Comparison of ENCODE assay signal across 9 cellular contexts in genomic region chrX:150543230-150544155, GRCh38. TPM values are rescaled to one million over a fixed set of nuclear protein-coding genes. Genes with fewer than 3 reads are reported as not detected.
DNase-seq lines count a peak whose midpoint lies in the region; ATAC-seq and TF ChIP-seq lines count a peak whose summit lies in the region.
"Had no signal": no experiment of that assay in that cellular context is flagged by ENCODE, and none has a peak within 500 bp of the region (broad histone marks: within the 10 kb centered on the region; RNA-seq: fewer than 3 reads in every experiment).

No MANE protein-coding gene starts in this region.

- no peaks in the 10 kb centered on the region for H3K9me3 Mint-ChIP-seq in activated T-cell treated with anti-CD3 and anti-CD28 coated beads, Interleukin-2, amount 50 U/mL, for 72 hours
- H3K9me3 Mint-ChIP-seq in stimulated activated naive CD8-positive, alpha-beta T cell treated with anti-CD3 and anti-CD28 coated beads, Interleukin-15, amount 100 ng/mL, for 72 hours = no peaks in the 10 kb centered on the region
- H3K9me3 Mint-ChIP-seq in CD14-positive monocyte = peaks cover 0 to 7% (median 0%) of the 10 kb centered on the region in 7 donors

- H3K4me3 Mint-ChIP-seq in activated T-cell treated with anti-CD3 and anti-CD28 coated beads, Interleukin-2, amount 50 U/mL, for 72 hours = no peak overlapping the region
- no peak overlapping the region for H3K4me3 Mint-ChIP-seq in stimulated activated naive CD8-positive, alpha-beta T cell treated with anti-CD3 and anti-CD28 coated beads, Interleukin-15, amount 100 ng/mL, for 72 hours
- H3K4me3 Mint-ChIP-seq in CD14-positive monocyte = no peak overlapping the region

- H3K4me1 Mint-ChIP-seq in activated T-cell treated with anti-CD3 and anti-CD28 coated beads, Interleukin-2, amount 50 U/mL, for 72 hours (ENCODE audit: low read depth) = peaks cover 30% of the 10 kb centered on the region
- H3K4me1 Mint-ChIP-seq in stimulated activated naive CD8-positive, alpha-beta T cell treated with anti-CD3 and anti-CD28 coated beads, Interleukin-15, amount 100 ng/mL, for 72 hours = peaks cover 27% of the 10 kb centered on the region
- H3K4me1 Mint-ChIP-seq in CD14-positive monocyte = peaks cover 18% of the 10 kb centered on the region

- DNase-seq in activated T-cell treated with anti-CD3 and anti-CD28 coated beads, Interleukin-2, amount 50 U/mL, for 72 hours = no peak
- no peak for DNase-seq in activated T-cell treated with anti-CD3 and anti-CD28 coated beads, Interleukin-2, amount 50 U/mL, for 48 hours
- DNase-seq in stimulated activated naive CD8-positive, alpha-beta T cell treated with anti-CD3 and anti-CD28 coated beads, Interleukin-15, amount 100 ng/mL, for 72 hours = no peak
- DNase-seq in omental fat pad (ENCODE audit: low spot score) (no peak), CD14-positive monocyte (ENCODE audit: low spot score) (no peak)
- no peak for DNase-seq in effector CD8-positive, alpha-beta T cell (lab: John Stamatoyannopoulos, UW)
- DNase-seq: SW 1271 had no signal

- ATAC-seq in activated T-cell treated with anti-CD3 and anti-CD28 coated beads, Interleukin-2, amount 50 U/mL, for 72 hours (replicated peaks in 1 of 2) = peak; percentile 18
- ATAC-seq in HG02759 (IDR thresholded peaks at IDR 0.05; ENCODE audit: unreplicated experiment) = peak; percentile 64
- ATAC-seq in HG03565 (IDR thresholded peaks at IDR 0.05; ENCODE audit: unreplicated experiment) = peak; percentile 41
- ATAC-seq in stimulated activated naive CD8-positive, alpha-beta T cell treated with anti-CD3 and anti-CD28 coated beads, Interleukin-15, amount 100 ng/mL, for 72 hours = peak; percentile 46
- no peak for ATAC-seq in omental fat pad (ENCODE audit: low FRiP score)

- no peak overlapping the region for H3K27ac Mint-ChIP-seq in activated T-cell treated with anti-CD3 and anti-CD28 coated beads, Interleukin-2, amount 50 U/mL, for 72 hours
- no peak overlapping the region for H3K27ac Mint-ChIP-seq in stimulated activated naive CD8-positive, alpha-beta T cell treated with anti-CD3 and anti-CD28 coated beads, Interleukin-15, amount 100 ng/mL, for 72 hours
- no peak overlapping the region for H3K27ac Mint-ChIP-seq in CD14-positive monocyte

- H3K27me3 Mint-ChIP-seq in activated T-cell treated with anti-CD3 and anti-CD28 coated beads, Interleukin-2, amount 50 U/mL, for 72 hours (ENCODE audit: low read depth) = no peaks in the 10 kb centered on the region
- H3K27me3 Mint-ChIP-seq in stimulated activated naive CD8-positive, alpha-beta T cell treated with anti-CD3 and anti-CD28 coated beads, Interleukin-15, amount 100 ng/mL, for 72 hours = no peaks in the 10 kb centered on the region
- no peaks in the 10 kb centered on the region for H3K27me3 Mint-ChIP-seq in CD14-positive monocyte (ENCODE audit: low read depth in 3 of 3)

- TF ChIP-seq CTCF in omental fat pad (IDR thresholded peaks at IDR 0.05) (no peak), CD14-positive monocyte (IDR thresholded peaks at IDR 0.05) (no peak)

- H3K36me3 Mint-ChIP-seq in activated T-cell treated with anti-CD3 and anti-CD28 coated beads, Interleukin-2, amount 50 U/mL, for 72 hours (ENCODE audit: insufficient read depth in 2 of 2) = no peaks in the 10 kb centered on the region
- no peaks in the 10 kb centered on the region for H3K36me3 Mint-ChIP-seq in CD14-positive monocyte

- intact Hi-C loops in CD14-positive monocyte (cut with micrococcal nuclease) = no loop called here

RNA-seq across cellular contexts. Expression of gene MTM1, which starts 24.9 kb away (rescaled TPM):
- 10 to 100 TPM; 28.9 to 30.9 TPM for total RNA-seq in activated T-cell treated with anti-CD3 and anti-CD28 coated beads, Interleukin-2, amount 50 U/mL, for 72 hours
- total RNA-seq in omental fat pad = 10 to 100 TPM in 1 of 4 donors, 1 to 10 TPM in 3; 7.1 to 15.1 (median 9.3) TPM
- polyA plus RNA-seq in CD14-positive monocyte = 10 to 100 TPM; 17.0 to 23.4 TPM
